In the genomic region with DNA sequence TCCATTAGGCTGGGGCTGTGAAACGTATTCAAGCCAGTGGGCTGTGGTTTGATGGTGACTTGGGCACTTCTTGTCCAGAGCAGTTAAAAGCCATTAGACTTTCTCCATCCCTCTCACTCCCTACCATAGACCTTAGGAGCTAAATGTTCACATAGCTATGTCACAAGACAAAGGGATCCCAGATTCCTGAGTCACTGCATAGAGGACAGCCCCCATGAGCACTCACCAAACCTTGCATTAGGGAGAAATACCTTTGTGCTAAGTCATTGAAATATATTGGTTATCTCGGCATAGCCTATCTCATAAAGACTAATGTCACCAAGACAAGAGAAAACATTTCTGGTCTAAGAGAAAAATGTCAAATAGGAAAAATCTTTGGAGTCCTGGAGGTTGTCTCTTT, we compare ENCODE assay signal across 2 cellular contexts.
TF ChIP-seq lines count a peak whose summit lies in the region.

No MANE protein-coding gene starts in this region.

TF ChIP-seq in SK-N-SH, 30 proteins besides CTCF, POLR2A, EP300 and RAD21 (continued from another document):
- TF ChIP-seq SIN3A (IDR thresholded peaks at IDR 0.05; ENCODE audit: borderline replicate concordance, low read depth, low read length) (no peak), FOXM1 (IDR thresholded peaks at IDR 0.05; ENCODE audit: low read depth) (no peak), GABPA (IDR thresholded peaks at IDR 0.05; ENCODE audit: low read depth) (no peak), NFIC (IDR thresholded peaks at IDR 0.05; ENCODE audit: borderline replicate concordance) (no peak), MEF2A (IDR thresholded peaks at IDR 0.05; ENCODE audit: borderline replicate concordance, low read depth) (no peak)
TF ChIP-seq in SK-N-SH: peak in this region for 0.

TF ChIP-seq in SK-N-SH treated with all-trans-retinoic acid at 6 μM for 48 hours, 23 proteins besides CTCF, POLR2A, EP300 and RAD21 (continued from another document):
- TF ChIP-seq TOX (CRISPR knock-in tag; IDR thresholded peaks at IDR 0.05; ENCODE audit: borderline replicate concordance) (no peak), PPARA (CRISPR knock-in tag; IDR thresholded peaks at IDR 0.05; ENCODE audit: borderline replicate concordance) (no peak), ZFP30 (CRISPR knock-in tag; IDR thresholded peaks at IDR 0.05) (no peak), SNAI2 (CRISPR knock-in tag; IDR thresholded peaks at IDR 0.05) (no peak), ISL1 (CRISPR knock-in tag; IDR thresholded peaks at IDR 0.05) (no peak)
- TF ChIP-seq, protein P1, sequence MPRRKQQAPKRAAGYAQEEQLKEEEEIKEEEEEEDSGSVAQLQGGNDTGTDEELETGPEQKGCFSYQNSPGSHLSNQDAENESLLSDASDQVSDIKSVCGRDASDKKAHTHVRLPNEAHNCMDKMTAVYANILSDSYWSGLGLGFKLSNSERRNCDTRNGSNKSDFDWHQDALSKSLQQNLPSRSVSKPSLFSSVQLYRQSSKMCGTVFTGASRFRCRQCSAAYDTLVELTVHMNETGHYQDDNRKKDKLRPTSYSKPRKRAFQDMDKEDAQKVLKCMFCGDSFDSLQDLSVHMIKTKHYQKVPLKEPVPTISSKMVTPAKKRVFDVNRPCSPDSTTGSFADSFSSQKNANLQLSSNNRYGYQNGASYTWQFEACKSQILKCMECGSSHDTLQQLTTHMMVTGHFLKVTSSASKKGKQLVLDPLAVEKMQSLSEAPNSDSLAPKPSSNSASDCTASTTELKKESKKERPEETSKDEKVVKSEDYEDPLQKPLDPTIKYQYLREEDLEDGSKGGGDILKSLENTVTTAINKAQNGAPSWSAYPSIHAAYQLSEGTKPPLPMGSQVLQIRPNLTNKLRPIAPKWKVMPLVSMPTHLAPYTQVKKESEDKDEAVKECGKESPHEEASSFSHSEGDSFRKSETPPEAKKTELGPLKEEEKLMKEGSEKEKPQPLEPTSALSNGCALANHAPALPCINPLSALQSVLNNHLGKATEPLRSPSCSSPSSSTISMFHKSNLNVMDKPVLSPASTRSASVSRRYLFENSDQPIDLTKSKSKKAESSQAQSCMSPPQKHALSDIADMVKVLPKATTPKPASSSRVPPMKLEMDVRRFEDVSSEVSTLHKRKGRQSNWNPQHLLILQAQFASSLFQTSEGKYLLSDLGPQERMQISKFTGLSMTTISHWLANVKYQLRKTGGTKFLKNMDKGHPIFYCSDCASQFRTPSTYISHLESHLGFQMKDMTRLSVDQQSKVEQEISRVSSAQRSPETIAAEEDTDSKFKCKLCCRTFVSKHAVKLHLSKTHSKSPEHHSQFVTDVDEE (CRISPR knock-in tag; IDR thresholded peaks at IDR 0.05), result no peak
- TF ChIP-seq, protein P2, sequence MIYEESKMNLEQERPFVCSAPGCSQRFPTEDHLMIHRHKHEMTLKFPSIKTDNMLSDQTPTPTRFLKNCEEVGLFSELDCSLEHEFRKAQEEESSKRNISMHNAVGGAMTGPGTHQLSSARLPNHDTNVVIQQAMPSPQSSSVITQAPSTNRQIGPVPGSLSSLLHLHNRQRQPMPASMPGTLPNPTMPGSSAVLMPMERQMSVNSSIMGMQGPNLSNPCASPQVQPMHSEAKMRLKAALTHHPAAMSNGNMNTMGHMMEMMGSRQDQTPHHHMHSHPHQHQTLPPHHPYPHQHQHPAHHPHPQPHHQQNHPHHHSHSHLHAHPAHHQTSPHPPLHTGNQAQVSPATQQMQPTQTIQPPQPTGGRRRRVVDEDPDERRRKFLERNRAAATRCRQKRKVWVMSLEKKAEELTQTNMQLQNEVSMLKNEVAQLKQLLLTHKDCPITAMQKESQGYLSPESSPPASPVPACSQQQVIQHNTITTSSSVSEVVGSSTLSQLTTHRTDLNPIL (CRISPR knock-in tag; IDR thresholded peaks at IDR 0.05; ENCODE audit: low read depth), result no peak
- TF ChIP-seq, protein P3, sequence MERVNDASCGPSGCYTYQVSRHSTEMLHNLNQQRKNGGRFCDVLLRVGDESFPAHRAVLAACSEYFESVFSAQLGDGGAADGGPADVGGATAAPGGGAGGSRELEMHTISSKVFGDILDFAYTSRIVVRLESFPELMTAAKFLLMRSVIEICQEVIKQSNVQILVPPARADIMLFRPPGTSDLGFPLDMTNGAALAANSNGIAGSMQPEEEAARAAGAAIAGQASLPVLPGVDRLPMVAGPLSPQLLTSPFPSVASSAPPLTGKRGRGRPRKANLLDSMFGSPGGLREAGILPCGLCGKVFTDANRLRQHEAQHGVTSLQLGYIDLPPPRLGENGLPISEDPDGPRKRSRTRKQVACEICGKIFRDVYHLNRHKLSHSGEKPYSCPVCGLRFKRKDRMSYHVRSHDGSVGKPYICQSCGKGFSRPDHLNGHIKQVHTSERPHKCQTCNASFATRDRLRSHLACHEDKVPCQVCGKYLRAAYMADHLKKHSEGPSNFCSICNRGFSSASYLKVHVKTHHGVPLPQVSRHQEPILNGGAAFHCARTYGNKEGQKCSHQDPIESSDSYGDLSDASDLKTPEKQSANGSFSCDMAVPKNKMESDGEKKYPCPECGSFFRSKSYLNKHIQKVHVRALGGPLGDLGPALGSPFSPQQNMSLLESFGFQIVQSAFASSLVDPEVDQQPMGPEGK (CRISPR knock-in tag; IDR thresholded peaks at IDR 0.05; ENCODE audit: borderline replicate concordance), result no peak
